In the genomic region with DNA sequence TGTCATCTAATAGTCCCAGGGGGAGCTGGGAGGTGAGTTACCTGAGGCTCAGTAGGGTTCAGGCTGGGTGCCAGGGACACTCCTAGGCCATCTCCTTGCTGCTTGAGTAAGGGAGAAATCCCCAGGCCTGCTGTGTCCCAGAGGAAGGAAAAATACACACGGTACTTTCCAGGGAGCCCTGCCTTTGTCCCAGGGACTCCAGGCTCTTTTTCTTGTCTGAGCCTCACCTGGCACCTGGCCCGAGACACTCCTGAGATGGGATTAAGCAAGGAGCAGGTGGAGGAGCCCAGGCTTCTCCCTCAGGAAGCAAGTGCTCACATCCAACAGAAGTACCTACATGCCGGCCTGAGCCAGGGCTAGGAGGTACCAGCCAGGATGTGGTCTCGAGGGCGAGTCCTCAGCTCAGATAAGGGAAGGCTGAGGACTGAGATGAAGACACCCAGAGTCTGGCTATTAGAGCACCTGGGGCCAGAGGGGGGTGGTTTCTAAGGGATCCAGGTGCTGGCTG, we compare ENCODE assay signal across 1 cellular context.
TF ChIP-seq lines count a peak whose summit lies in the region.

No MANE protein-coding gene starts in this region.

TF ChIP-seq in H1, 55 proteins besides CTCF, POLR2A, EP300 and RAD21:
- TF ChIP-seq CHD1 (IDR thresholded peaks at IDR 0.05; ENCODE audit: low read depth, low read length): no peak
- TF ChIP-seq BCL11A (IDR thresholded peaks at IDR 0.05; ENCODE audit: low read depth in 2 of 2, low read length in 2 of 2): no peak
- no peak for TF ChIP-seq CBX5 (IDR thresholded peaks at IDR 0.05; ENCODE audit: low read depth, low read length)
- TF ChIP-seq CTBP2 (IDR thresholded peaks at IDR 0.05; ENCODE audit: borderline replicate concordance, insufficient read depth, insufficient read length, low read length): no peak
- no peak for TF ChIP-seq ATF3 (IDR thresholded peaks at IDR 0.05; ENCODE audit: insufficient read depth, low read depth, low read length)
- no peak for TF ChIP-seq GABPA (IDR thresholded peaks at IDR 0.05; ENCODE audit: borderline replicate concordance, insufficient read depth, low read length)
- no peak for TF ChIP-seq JUN (IDR thresholded peaks at IDR 0.05; ENCODE audit: low read depth, low read length)
- no peak for TF ChIP-seq RBBP5 (IDR thresholded peaks at IDR 0.05; ENCODE audit: borderline replicate concordance, low read depth, low read length)
- no peak for TF ChIP-seq ZNF274 (IDR thresholded peaks at IDR 0.05; ENCODE audit: borderline replicate concordance, extremely low read depth, low read length)
- no peak for TF ChIP-seq USF2 (IDR thresholded peaks at IDR 0.05; ENCODE audit: low read length)
- TF ChIP-seq TAF1 (IDR thresholded peaks at IDR 0.05; ENCODE audit: low read depth, low read length): no peak
